31 cellular contexts compared by ENCODE assay signal in genomic region chr7:134438946-134439345, GRCh38.
"Had no signal": no experiment of that assay in that cellular context is flagged by ENCODE, and none has a peak within 500 bp of the region (broad histone marks: within the 10 kb centered on the region; RNA-seq: fewer than 3 reads in every experiment).

No MANE protein-coding gene starts in this region.

- H3K9me3 ChIP-seq: ascending aorta, body of pancreas, breast epithelium had no signal

- H3K4me1 ChIP-seq: ascending aorta, body of pancreas, breast epithelium had no signal

- DNase-seq: activated B cell treated with CpG ODN at 0.5 μM for 24 hours; activated CD4-positive, alpha-beta memory T cell treated with anti-CD3 and anti-CD28 coated beads for 36 hours; activated CD4-positive, alpha-beta T cell treated with anti-CD3 and anti-CD28 coated beads for 4 hours; activated CD4-positive, alpha-beta T cell treated with anti-CD3 and anti-CD28 coated beads, Interleukin-2, amount 10 ng/mL, durations not matched to agents 24 days and 14 days; activated CD4-positive, alpha-beta T cell treated with anti-CD3 and anti-CD28 coated beads, Interleukin-2, amount 50 U/mL, for 1 hour; activated CD4-positive, alpha-beta T cell treated with anti-CD3 and anti-CD28 coated beads, Interleukin-2, amount 50 U/mL, for 4 hours; activated CD4-positive, CD25-positive, alpha-beta regulatory T cell treated with anti-CD3 and anti-CD28 coated beads, Interleukin-2, amount 50 U/mL, for 72 hours; activated CD8-positive, alpha-beta memory T cell treated with anti-CD3 and anti-CD28 coated beads, Interleukin-2, amount 50 U/mL, for 4 hours; activated CD8-positive, alpha-beta T cell treated with anti-CD3 and anti-CD28 coated beads for 36 hours; activated effector memory CD4-positive, alpha-beta T cell treated with anti-CD3 and anti-CD28 coated beads, Interleukin-2, amount 50 U/mL, for 16 hours; activated gamma-delta T cell treated with Interleukin-2 at 50 U/mL for 16 hours; activated naive CD4-positive, alpha-beta T cell; activated naive CD4-positive, alpha-beta T cell treated with anti-CD3 and anti-CD28 coated beads for 36 hours; activated naive CD4-positive, alpha-beta T cell treated with anti-CD3 and anti-CD28 coated beads, Interleukin-2, amount 50 U/mL, for 16 hours; activated naive CD8-positive, alpha-beta T cell treated with anti-CD3 and anti-CD28 coated beads for 36 hours; activated T-cell treated with anti-CD3 and anti-CD28 coated beads for 4 hours; activated T-cell treated with anti-CD3 and anti-CD28 coated beads, Interleukin-2, amount 50 U/mL, for 1 hour; activated T-cell treated with anti-CD3 and anti-CD28 coated beads, Interleukin-2, amount 50 U/mL, for 4 hours; activated T-cell treated with anti-CD3 and anti-CD28 coated beads, Interleukin-2, amount 50 U/mL, for 72 hours; amygdala; anterior cingulate cortex; body of pancreas; brain microvascular endothelial cell; central memory CD4-positive, alpha-beta T cell; T-helper 1 cell; T-helper 2 cell; T-helper 9 cell had no signal

- ATAC-seq: activated CD8-positive, alpha-beta T cell treated with anti-CD3 and anti-CD28 coated beads for 36 hours; activated T-cell treated with anti-CD3 and anti-CD28 coated beads, Interleukin-2, amount 50 U/mL, for 4 hours; activated T-helper 17 cell treated with anti-CD3 and anti-CD28 coated beads, Interleukin-2, amount 50 U/mL, for 72 hours; body of pancreas had no signal

- H3K27ac ChIP-seq: ascending aorta, body of pancreas, brain microvascular endothelial cell, breast epithelium, VCaP had no signal

- H3K27me3 ChIP-seq: ascending aorta, body of pancreas, brain microvascular endothelial cell, breast epithelium had no signal

- H3K4me3 ChIP-seq: ascending aorta, body of pancreas, breast epithelium had no signal
